In genomic region chr21:17733209-17733608, GRCh38 we compare ENCODE assay signal across 40 cellular contexts.
"Had no signal": no experiment of that assay in that cellular context is flagged by ENCODE, and none has a peak within 500 bp of the region (broad histone marks: within the 10 kb centered on the region; RNA-seq: fewer than 3 reads in every experiment).

No MANE protein-coding gene starts in this region.

- H3K4me3 ChIP-seq: adrenal gland, ascending aorta, body of pancreas, breast epithelium, cardiac muscle cell had no signal

- H3K9me3 ChIP-seq: adrenal gland, ascending aorta, body of pancreas, breast epithelium had no signal

- H3K4me1 ChIP-seq: adrenal gland, ascending aorta, body of pancreas, breast epithelium had no signal

- H3K36me3 Mint-ChIP-seq: activated naive CD4-positive, alpha-beta T cell treated with anti-CD3 and anti-CD28 coated beads, Interleukin-2, amount 10 ng/mL, durations not matched to agents 7 days and 5 days; activated naive CD4-positive, alpha-beta T cell treated with anti-CD3 and anti-CD28 coated beads, Interleukin-2, amount 50 U/mL, for 24 hours; activated naive CD4-positive, alpha-beta T cell treated with anti-CD3 and anti-CD28 coated beads, Interleukin-2, amount 50 U/mL, for 72 hours; activated naive CD8-positive, alpha-beta T cell treated with anti-CD3 and anti-CD28 coated beads for 36 hours; brain had no signal

- H3K27me3 ChIP-seq: adrenal gland, ascending aorta, body of pancreas, brain microvascular endothelial cell, breast epithelium, cardiac muscle cell had no signal

- H3K9me3 Mint-ChIP-seq: activated naive CD4-positive, alpha-beta T cell treated with anti-CD3 and anti-CD28 coated beads for 36 hours; activated naive CD4-positive, alpha-beta T cell treated with anti-CD3 and anti-CD28 coated beads, Interleukin-2, amount 10 ng/mL, durations not matched to agents 7 days and 5 days; activated naive CD4-positive, alpha-beta T cell treated with anti-CD3 and anti-CD28 coated beads, Interleukin-2, amount 50 U/mL, for 72 hours; activated naive CD8-positive, alpha-beta T cell treated with anti-CD3 and anti-CD28 coated beads for 36 hours; activated T-cell treated with anti-CD3 and anti-CD28 coated beads, Interleukin-2, amount 50 U/mL, for 24 hours; activated T-cell treated with anti-CD3 and anti-CD28 coated beads, Interleukin-2, amount 50 U/mL, for 4 hours; activated T-helper 17 cell treated with anti-CD3 and anti-CD28 coated beads, Interleukin-2, amount 50 U/mL, for 72 hours; activated T-helper 2 cell treated with anti-CD3 and anti-CD28 coated beads, Interferon-gamma antibody, Interleukin-2, Interleukin-4, amounts not matched to agents 10 μg/mL and 5 μg/mL and 100 μg/mL, durations not matched to agents 14 hours and 24 hours and 36 hours; central memory CD8-positive, alpha-beta T cell had no signal

- H3K4me1 Mint-ChIP-seq: activated naive CD4-positive, alpha-beta T cell treated with anti-CD3 and anti-CD28 coated beads, Interleukin-2, amount 10 ng/mL, durations not matched to agents 7 days and 5 days; activated naive CD4-positive, alpha-beta T cell treated with anti-CD3 and anti-CD28 coated beads, Interleukin-2, amount 50 U/mL, for 24 hours; brain; central memory CD8-positive, alpha-beta T cell had no signal

- H3K36me3 ChIP-seq: adrenal gland, ascending aorta, brain microvascular endothelial cell, breast epithelium, cardiac muscle cell had no signal

- FAIRE-seq: astrocyte, bronchial epithelial cell had no signal

- H3K4me3 Mint-ChIP-seq: activated naive CD4-positive, alpha-beta T cell treated with anti-CD3 and anti-CD28 coated beads for 36 hours; activated naive CD4-positive, alpha-beta T cell treated with anti-CD3 and anti-CD28 coated beads, Interleukin-2, amount 10 ng/mL, durations not matched to agents 7 days and 5 days; activated naive CD4-positive, alpha-beta T cell treated with anti-CD3 and anti-CD28 coated beads, Interleukin-2, amount 50 U/mL, for 24 hours; activated naive CD8-positive, alpha-beta T cell; activated naive CD8-positive, alpha-beta T cell treated with anti-CD3 and anti-CD28 coated beads for 36 hours; activated naive CD8-positive, alpha-beta T cell treated with anti-CD3 and anti-CD28 coated beads, Interleukin-2, amount 10 ng/mL, durations not matched to agents 7 days and 5 days; activated naive CD8-positive, alpha-beta T cell treated with anti-CD3 and anti-CD28 coated beads, Interleukin-2, amount 50 U/mL, for 24 hours; activated T-cell treated with anti-CD3 and anti-CD28 coated beads, Interleukin-2, amount 50 U/mL, for 24 hours; activated T-cell treated with anti-CD3 and anti-CD28 coated beads, Interleukin-2, amount 50 U/mL, for 4 hours; activated T-cell treated with anti-CD3 and anti-CD28 coated beads, Interleukin-2, amount 50 U/mL, for 72 hours; activated T-helper 1 cell treated with anti-CD3 and anti-CD28 coated beads, Interleukin-12 subunit alpha, Interleukin-12 subunit beta, Interleukin-2, Interleukin-4 antibody, amounts not matched to agents 30 ng/mL and 10 ng/mL and 1 ng/mL, durations not matched to agents 14 hours and 24 hours and 36 hours; activated T-helper 17 cell treated with anti-CD3 and anti-CD28 coated beads, Interleukin-2, amount 50 U/mL, for 72 hours; brain; central memory CD8-positive, alpha-beta T cell had no signal

- H3K27me3 Mint-ChIP-seq: activated naive CD4-positive, alpha-beta T cell treated with anti-CD3 and anti-CD28 coated beads, Interleukin-2, amount 10 ng/mL, durations not matched to agents 7 days and 5 days; activated naive CD4-positive, alpha-beta T cell treated with anti-CD3 and anti-CD28 coated beads, Interleukin-2, amount 50 U/mL, for 24 hours; activated naive CD8-positive, alpha-beta T cell; activated naive CD8-positive, alpha-beta T cell treated with anti-CD3 and anti-CD28 coated beads for 36 hours; activated naive CD8-positive, alpha-beta T cell treated with anti-CD3 and anti-CD28 coated beads, Interleukin-2, amount 10 ng/mL, durations not matched to agents 7 days and 5 days; activated T-cell treated with anti-CD3 and anti-CD28 coated beads, Interleukin-2, amount 50 U/mL, for 24 hours; activated T-helper 17 cell treated with anti-CD3 and anti-CD28 coated beads, Interleukin-2, amount 50 U/mL, for 72 hours; brain; central memory CD8-positive, alpha-beta T cell had no signal

- H3K27ac ChIP-seq: adrenal gland, ascending aorta, body of pancreas, brain microvascular endothelial cell, breast epithelium, cardiac muscle cell had no signal

- DNase-seq: activated effector memory CD4-positive, alpha-beta T cell treated with anti-CD3 and anti-CD28 coated beads, Interleukin-2, amount 50 U/mL, for 16 hours; activated effector memory CD4-positive, alpha-beta T cell treated with Interleukin-2 at 50 U/mL for 16 hours; activated gamma-delta T cell; activated gamma-delta T cell treated with Interleukin-2 at 50 U/mL for 16 hours; activated naive CD4-positive, alpha-beta T cell; activated naive CD4-positive, alpha-beta T cell treated with anti-CD3 and anti-CD28 coated beads for 36 hours; activated naive CD4-positive, alpha-beta T cell treated with anti-CD3 and anti-CD28 coated beads, Interleukin-2, amount 10 ng/mL, durations not matched to agents 7 days and 5 days; activated naive CD4-positive, alpha-beta T cell treated with anti-CD3 and anti-CD28 coated beads, Interleukin-2, amount 50 U/mL, for 16 hours; activated naive CD4-positive, alpha-beta T cell treated with Interleukin-2 at 50 U/mL for 16 hours; activated naive CD8-positive, alpha-beta T cell treated with anti-CD3 and anti-CD28 coated beads for 36 hours; activated naive CD8-positive, alpha-beta T cell treated with anti-CD3 and anti-CD28 coated beads, Interleukin-2, amount 10 ng/mL, durations not matched to agents 7 days and 5 days; activated naive CD8-positive, alpha-beta T cell treated with anti-CD3 and anti-CD28 coated beads, Interleukin-2, amount 50 U/mL, for 24 hours; activated T-cell treated with anti-CD3 and anti-CD28 coated beads, Interleukin-2, amount 50 U/mL, for 1 hour; activated T-cell treated with anti-CD3 and anti-CD28 coated beads, Interleukin-2, amount 50 U/mL, for 24 hours; activated T-cell treated with anti-CD3 and anti-CD28 coated beads, Interleukin-2, amount 50 U/mL, for 4 hours; activated T-cell treated with anti-CD3 and anti-CD28 coated beads, Interleukin-2, amount 50 U/mL, for 48 hours; activated T-cell treated with anti-CD3 and anti-CD28 coated beads, Interleukin-2, amount 50 U/mL, for 72 hours; adrenal gland; amniotic stem cell; amygdala; anterior cingulate cortex; aorta; body of pancreas; brain microvascular endothelial cell; caudate nucleus; central memory CD4-positive, alpha-beta T cell; cerebellar nuclear complex had no signal

- ATAC-seq: activated naive CD4-positive, alpha-beta T cell treated with anti-CD3 and anti-CD28 coated beads, Interleukin-2, amount 50 U/mL, for 72 hours; activated naive CD8-positive, alpha-beta T cell treated with anti-CD3 and anti-CD28 coated beads, Interleukin-2, amount 50 U/mL, for 24 hours; activated T-cell treated with anti-CD3 and anti-CD28 coated beads, Interleukin-2, amount 50 U/mL, for 4 hours; activated T-cell treated with anti-CD3 and anti-CD28 coated beads, Interleukin-2, amount 50 U/mL, for 72 hours; activated T-helper 17 cell treated with anti-CD3 and anti-CD28 coated beads, Interleukin-2, amount 50 U/mL, for 72 hours; body of pancreas had no signal

- H3K27ac Mint-ChIP-seq: activated naive CD4-positive, alpha-beta T cell treated with anti-CD3 and anti-CD28 coated beads for 36 hours; activated naive CD4-positive, alpha-beta T cell treated with anti-CD3 and anti-CD28 coated beads, Interleukin-2, amount 10 ng/mL, durations not matched to agents 7 days and 5 days; activated naive CD4-positive, alpha-beta T cell treated with anti-CD3 and anti-CD28 coated beads, Interleukin-2, amount 50 U/mL, for 24 hours; activated naive CD4-positive, alpha-beta T cell treated with anti-CD3 and anti-CD28 coated beads, Interleukin-2, amount 50 U/mL, for 72 hours; activated naive CD8-positive, alpha-beta T cell; activated naive CD8-positive, alpha-beta T cell treated with anti-CD3 and anti-CD28 coated beads for 36 hours; activated naive CD8-positive, alpha-beta T cell treated with anti-CD3 and anti-CD28 coated beads, Interleukin-2, amount 10 ng/mL, durations not matched to agents 7 days and 5 days; activated naive CD8-positive, alpha-beta T cell treated with anti-CD3 and anti-CD28 coated beads, Interleukin-2, amount 50 U/mL, for 24 hours; activated T-cell treated with anti-CD3 and anti-CD28 coated beads, Interleukin-2, amount 50 U/mL, for 24 hours; activated T-cell treated with anti-CD3 and anti-CD28 coated beads, Interleukin-2, amount 50 U/mL, for 72 hours; activated T-helper 1 cell treated with anti-CD3 and anti-CD28 coated beads, Interleukin-12 subunit alpha, Interleukin-12 subunit beta, Interleukin-2, Interleukin-4 antibody, amounts not matched to agents 30 ng/mL and 10 ng/mL and 1 ng/mL, durations not matched to agents 14 hours and 24 hours and 36 hours; activated T-helper 17 cell treated with anti-CD3 and anti-CD28 coated beads, Interleukin-2, amount 50 U/mL, for 72 hours; activated T-helper 2 cell treated with anti-CD3 and anti-CD28 coated beads, Interferon-gamma antibody, Interleukin-2, Interleukin-4, amounts not matched to agents 10 μg/mL and 5 μg/mL and 100 μg/mL, durations not matched to agents 14 hours and 24 hours and 36 hours; brain had no signal
